ENCODE assay signal across 23 cellular contexts in the genomic region with DNA sequence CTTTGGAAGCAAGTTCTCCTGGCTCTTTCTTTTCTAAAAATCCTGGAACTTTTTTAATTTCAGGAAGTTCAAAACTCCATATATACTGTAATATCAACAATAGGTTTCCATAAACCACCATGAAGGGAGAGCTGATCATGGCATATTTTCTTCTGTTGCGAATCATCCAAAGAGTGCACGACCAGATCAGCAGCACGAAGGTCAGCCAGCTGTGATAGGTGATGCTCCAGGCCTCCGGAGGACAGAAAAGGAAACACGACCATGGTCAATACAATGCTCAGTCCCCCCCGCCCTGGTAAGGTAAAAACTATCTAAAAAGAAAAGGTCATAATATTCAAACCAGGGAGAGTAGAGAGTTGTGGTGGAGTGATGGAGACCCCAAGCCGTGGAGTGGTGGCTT.
DNase-seq lines count a peak whose midpoint lies in the region; ATAC-seq and TF ChIP-seq lines count a peak whose summit lies in the region.
"Had no signal": no experiment of that assay in that cellular context is flagged by ENCODE, and none has a peak within 500 bp of the region (broad histone marks: within the 10 kb centered on the region; RNA-seq: fewer than 3 reads in every experiment).

No MANE protein-coding gene starts in this region.

- no peak overlapping the region for H3K9ac ChIP-seq in IMR-90 (ENCODE audit: low read depth, low read length)
- H3K9ac ChIP-seq: BLaER1 had no signal

- no peak overlapping the region for H3K4me2 ChIP-seq in IMR-90 (ENCODE audit: low read depth, low read length)
- H3K4me2 ChIP-seq: BLaER1 had no signal

- peaks cover 12% of the 10 kb centered on the region for H3K4me1 ChIP-seq in IMR-90 (ENCODE audit: control insufficient read depth, insufficient read depth, low read length)
- H3K4me1 ChIP-seq: BE2C, BLaER1 had no signal

- H4K5ac ChIP-seq in IMR-90 (ENCODE audit: low read depth, low read length), result no peak overlapping the region

- no peak for TF ChIP-seq CTCF in IMR-90 (conservative IDR thresholded peaks at IDR 0.05; ENCODE audit: low read depth, low read length)

- H2AFZ ChIP-seq in IMR-90 (replicated peaks; ENCODE audit: low read length, poor library complexity), result no peak overlapping the region

- BruUV-seq in IMR-90 (replicated peaks; lab: Mats Ljungman, UMichigan), result no TSS peak

- dilution Hi-C loops in IMR-90 (cut with HindIII; ENCODE audit: low sequenced_read_pairs, unreplicated experiment), result no loop called here

- no peak for TF ChIP-seq RAD21 in IMR-90 (IDR thresholded peaks at IDR 0.05; ENCODE audit: low read length)

- POLR2A ChIA-PET in IMR-90 (lab: Charles Lee; ENCODE audit: unreplicated experiment), result no interaction called here

- H2BK5ac ChIP-seq in IMR-90 (ENCODE audit: low read depth, low read length, poor library complexity, severe bottlenecking), result no peak overlapping the region

- H4K91ac ChIP-seq in IMR-90 (ENCODE audit: insufficient read depth, low read depth, low read length), result no peak overlapping the region

- no peaks in the 10 kb centered on the region; the same call in 1 of the 2 replicates for H4K20me1 ChIP-seq in IMR-90 (ENCODE audit: insufficient read depth, low read length)
- H4K20me1 ChIP-seq: BLaER1 had no signal

- WGBS in IMR-90 (ENCODE audit: extremely low coverage in 2 of 2, insufficient read length in 1 of 2), 2 experiments, result 88% methylated on average over 5 of the region's 7 CpGs; no CpG with 5 or more reads in 1 of the 2 experiments

- H3K56ac ChIP-seq in IMR-90 (ENCODE audit: extremely low read depth, insufficient read depth, low read length), result no peak overlapping the region

- no peaks in the 10 kb centered on the region for H3K79me1 ChIP-seq in IMR-90 (ENCODE audit: low read depth in 1 of 2, low read length in 2 of 2)

- H2AK5ac ChIP-seq in IMR-90 (ENCODE audit: low read depth, low read length), result 0 out of 2 replicates have a peak overlapping the region, but pooled peaks have one; percentile 3

- no peaks in the 10 kb centered on the region for H3K9me3 ChIP-seq in IMR-90 (ENCODE audit: control insufficient read depth, insufficient read depth, low read length)
- H3K9me3 ChIP-seq: BE2C, BLaER1 had no signal

- H3K14ac ChIP-seq in IMR-90 (replicated peaks; ENCODE audit: low read depth, low read length), result no peak overlapping the region

- no peak overlapping the region for H3K27ac ChIP-seq in IMR-90 (ENCODE audit: insufficient read depth, low read length)
- H3K27ac ChIP-seq: BLaER1 had no signal

- in situ Hi-C loops in IMR-90 (cut with MboI; ENCODE audit: low sequenced_read_pairs), result no loop called here

- DNase-seq in IMR-90, result no peak
- DNase-seq in dermis microvascular lymphatic vessel endothelial cell (ENCODE audit: low read depth in 2 of 2), result peak; percentile 80 to 94
- DNase-seq in left lobe of liver (ENCODE audit: low spot score), result no peak
- DNase-seq in left cardiac atrium, result no peak
- no peak for DNase-seq in germinal center (ENCODE audit: low spot score)
- DNase-seq: 8988T; ACHN; BE2C; C1 segment of cervical spinal cord; CD4-positive, alpha-beta memory T cell; CD4-positive, CD25-positive, alpha-beta regulatory T cell; CD8-positive, alpha-beta memory T cell; COR-L47; DMS 273 treated with DMSO at 0.1 percent for 48 hours; DMS153; DMS53; DMS79; DND-41; EL; GDM1 had no signal

- CTCF ChIA-PET in IMR-90 (lab: Yijun Ruan, JAX), result interaction anchor here (0.6 kb wide), 1 partner anchor 257 kb away, joined by 3 read pairs; no protein-coding TSS in a partner anchor

- H3K23ac ChIP-seq in IMR-90 (ENCODE audit: low read depth, low read length), result no peak overlapping the region

- H2BK15ac ChIP-seq in IMR-90 (ENCODE audit: low read depth, low read length), result no peak overlapping the region

- H3K27me3 ChIP-seq in IMR-90 (ENCODE audit: control insufficient read depth, insufficient read depth, low read length), result no peaks in the 10 kb centered on the region
- H3K27me3 ChIP-seq: BE2C, BLaER1 had no signal

- H3K9me1 ChIP-seq in IMR-90 (ENCODE audit: insufficient read depth, low read length), result peaks cover 13% of the 10 kb centered on the region

- H4K8ac ChIP-seq in IMR-90 (ENCODE audit: low read depth in 2 of 2, low read length in 2 of 2), result no peak overlapping the region

- H3K36me3 ChIP-seq in IMR-90 (ENCODE audit: control insufficient read depth, insufficient read depth, low read length), result peaks cover 2% of the 10 kb centered on the region; the same call in 1 of the 2 replicates
- H3K36me3 ChIP-seq: BE2C, BLaER1 had no signal

- H2BK20ac ChIP-seq in IMR-90 (ENCODE audit: low read depth, low read length), result no peak overlapping the region

- no peak overlapping the region for H3K18ac ChIP-seq in IMR-90 (ENCODE audit: low read depth, low read length)

- ATAC-seq in IMR-90 (ENCODE audit: low read depth), result no peak
- peak; percentile 15 for ATAC-seq in left lobe of liver
- ATAC-seq in left cardiac atrium, result no peak
- ATAC-seq in HG02852 (IDR thresholded peaks at IDR 0.05; ENCODE audit: unreplicated experiment), result no peak
- ATAC-seq: GM12878 had no signal

- H2AK9ac ChIP-seq in IMR-90 (replicated peaks; ENCODE audit: low read depth, low read length, poor library complexity), result no peak overlapping the region

- no peak overlapping the region for H3K4me3 ChIP-seq in IMR-90 (ENCODE audit: insufficient read depth, low read depth, low read length)
- H3K4me3 ChIP-seq: BLaER1, GM12878 had no signal

- no peak for TF ChIP-seq POLR2A in IMR-90 (IDR thresholded peaks at IDR 0.05; ENCODE audit: low read depth, low read length)

- intact Hi-C loops in IMR-90 (cut with micrococcal nuclease), result no loop called here
- intact Hi-C loops in left cardiac atrium (cut with DNase I), result no loop called here

- 0 out of 2 replicates have a peak overlapping the region, but pooled peaks have one; percentile 7 for H3K4ac ChIP-seq in IMR-90 (ENCODE audit: low read depth, low read length)

- H2BK120ac ChIP-seq in IMR-90 (ENCODE audit: low read depth, low read length), result no peak overlapping the region; the same call in 1 of the 2 replicates

TF ChIP-seq in IMR-90, 13 proteins besides CTCF, POLR2A, EP300 and RAD21:
- TF ChIP-seq MXI1 (IDR thresholded peaks at IDR 0.05; ENCODE audit: borderline replicate concordance, low read depth, low read length) (no peak), CHD1 (IDR thresholded peaks at IDR 0.05; ENCODE audit: low read depth, low read length) (no peak), MAZ (IDR thresholded peaks at IDR 0.05; ENCODE audit: borderline replicate concordance, low read depth, low read length) (no peak), FOS (IDR thresholded peaks at IDR 0.05; ENCODE audit: low read depth, low read length) (no peak), SMC3 (IDR thresholded peaks at IDR 0.05; ENCODE audit: low read depth, low read length) (no peak), CEBPB (IDR thresholded peaks at IDR 0.05; ENCODE audit: low read depth, low read length) (no peak), NFE2L2 (IDR thresholded peaks at IDR 0.05; ENCODE audit: low read depth, low read length) (no peak), BHLHE40 (IDR thresholded peaks at IDR 0.05; ENCODE audit: low read depth, low read length) (no peak)
- TF ChIP-seq, protein P1, sequence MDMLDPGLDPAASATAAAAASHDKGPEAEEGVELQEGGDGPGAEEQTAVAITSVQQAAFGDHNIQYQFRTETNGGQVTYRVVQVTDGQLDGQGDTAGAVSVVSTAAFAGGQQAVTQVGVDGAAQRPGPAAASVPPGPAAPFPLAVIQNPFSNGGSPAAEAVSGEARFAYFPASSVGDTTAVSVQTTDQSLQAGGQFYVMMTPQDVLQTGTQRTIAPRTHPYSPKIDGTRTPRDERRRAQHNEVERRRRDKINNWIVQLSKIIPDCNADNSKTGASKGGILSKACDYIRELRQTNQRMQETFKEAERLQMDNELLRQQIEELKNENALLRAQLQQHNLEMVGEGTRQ (IDR thresholded peaks at IDR 0.05; ENCODE audit: low read depth, low read length), result no peak
- TF ChIP-seq, protein P2, sequence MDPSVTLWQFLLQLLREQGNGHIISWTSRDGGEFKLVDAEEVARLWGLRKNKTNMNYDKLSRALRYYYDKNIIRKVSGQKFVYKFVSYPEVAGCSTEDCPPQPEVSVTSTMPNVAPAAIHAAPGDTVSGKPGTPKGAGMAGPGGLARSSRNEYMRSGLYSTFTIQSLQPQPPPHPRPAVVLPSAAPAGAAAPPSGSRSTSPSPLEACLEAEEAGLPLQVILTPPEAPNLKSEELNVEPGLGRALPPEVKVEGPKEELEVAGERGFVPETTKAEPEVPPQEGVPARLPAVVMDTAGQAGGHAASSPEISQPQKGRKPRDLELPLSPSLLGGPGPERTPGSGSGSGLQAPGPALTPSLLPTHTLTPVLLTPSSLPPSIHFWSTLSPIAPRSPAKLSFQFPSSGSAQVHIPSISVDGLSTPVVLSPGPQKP (IDR thresholded peaks at IDR 0.05; ENCODE audit: borderline replicate concordance, low read depth, low read length), result no peak

Comparison
In these comparisons a context has a peak if more than half of its experiments do, and no peak if none do; other contexts are left out.
1. DNase-seq: peak in dermis microvascular lymphatic vessel endothelial cell (2 of 2); none in IMR-90 (single experiment), left lobe of liver (single experiment), left cardiac atrium (single experiment) and germinal center (single experiment).